In genomic region chr2:233379034-233379433, GRCh38 we compare ENCODE assay signal across 27 cellular contexts. TPM values are rescaled to one million over a fixed set of nuclear protein-coding genes. Genes with fewer than 3 reads are reported as not detected.
A peak's percentile ranks its signal among the peaks of the same experiment; 100 is the strongest.
DNase-seq lines count a peak whose midpoint lies in the region; ATAC-seq and TF ChIP-seq lines count a peak whose summit lies in the region.
"Had no signal": no experiment of that assay in that cellular context is flagged by ENCODE, and none has a peak within 500 bp of the region (broad histone marks: within the 10 kb centered on the region; RNA-seq: fewer than 3 reads in every experiment).

No MANE protein-coding gene starts in this region.

- H3K4me1 ChIP-seq in thyroid gland, result peaks cover 23 to 24% of the 10 kb centered on the region in 2 donors
- peaks cover 0 to under 1% (median 0%) of the 10 kb centered on the region in 4 donors for H3K4me1 ChIP-seq in esophagus muscularis mucosa
- H3K4me1 ChIP-seq in mucosa of descending colon (ENCODE audit: low read depth), result peaks cover 19% of the 10 kb centered on the region
- H3K4me1 ChIP-seq: adrenal gland, tibial nerve had no signal

- TF ChIP-seq EP300 in esophagus muscularis mucosa (IDR thresholded peaks at IDR 0.05), result no peak

- H3F3A ChIP-seq in SU-DHL-6 (ENCODE audit: insufficient read depth), result peaks cover 15% of the 10 kb centered on the region; the same call in 1 of the 2 replicates

- peak overlapping the region; percentile 46 for H3K27ac Mint-ChIP-seq in stimulated activated naive CD8-positive, alpha-beta T cell treated with anti-CD3 and anti-CD28 coated beads, Interleukin-15, Interleukin-2, amounts not matched to agents 100 ng/mL and 50 ng/mL, for 24 hours
- H3K27ac Mint-ChIP-seq in memory B cell, result peak overlapping the region; percentile 87
- H3K27ac Mint-ChIP-seq: activated T-helper 2 cell treated with anti-CD3 and anti-CD28 coated beads, Interferon-gamma antibody, Interleukin-2, Interleukin-4, amounts not matched to agents 10 μg/mL and 5 μg/mL and 100 μg/mL, durations not matched to agents 14 hours and 24 hours and 36 hours; HFFc6; nephron had no signal

- H3K36me3 ChIP-seq in SU-DHL-6 (ENCODE audit: low read length) (no peaks in the 10 kb centered on the region), thyroid gland (no peaks in the 10 kb centered on the region), esophagus muscularis mucosa (peaks cover 0 to 4% (median 2%) of the 10 kb centered on the region in 4 donors), mucosa of descending colon (ENCODE audit: low read depth) (no peaks in the 10 kb centered on the region)
- H3K36me3 ChIP-seq: adrenal gland, right lobe of liver had no signal

- no peaks in the 10 kb centered on the region for H3K79me2 ChIP-seq in SU-DHL-6 (ENCODE audit: insufficient read depth, low read length)

- H3K4me1 Mint-ChIP-seq in stimulated activated naive CD8-positive, alpha-beta T cell treated with anti-CD3 and anti-CD28 coated beads, Interleukin-15, Interleukin-2, amounts not matched to agents 100 ng/mL and 50 ng/mL, for 24 hours (ENCODE audit: low read depth), result peaks cover 73% of the 10 kb centered on the region
- peaks cover 45% of the 10 kb centered on the region for H3K4me1 Mint-ChIP-seq in memory B cell

- H3K9me3 ChIP-seq in SU-DHL-6 (ENCODE audit: insufficient read depth, low read length), result no peaks in the 10 kb centered on the region
- no peaks in the 10 kb centered on the region for H3K9me3 ChIP-seq in thyroid gland
- H3K9me3 ChIP-seq in esophagus muscularis mucosa, result no peaks in the 10 kb centered on the region
- H3K9me3 ChIP-seq in mucosa of descending colon, result no peaks in the 10 kb centered on the region
- H3K9me3 ChIP-seq: adrenal gland, right lobe of liver, stomach, tibial nerve had no signal

- H3K9ac ChIP-seq in SU-DHL-6 (ENCODE audit: low read length), result no peak overlapping the region
- H3K9ac ChIP-seq: KMS-11 had no signal

- no peaks in the 10 kb centered on the region; the same call in 1 of the 2 replicates for H4K20me1 ChIP-seq in SU-DHL-6 (ENCODE audit: low read depth, low read length)

- DNase-seq in stimulated activated naive CD8-positive, alpha-beta T cell treated with anti-CD3 and anti-CD28 coated beads, Interleukin-15, Interleukin-2, amounts not matched to agents 100 U/mL and 50 U/mL, for 24 hours, result no peak
- DNase-seq in memory B cell (ENCODE audit: low spot score in 2 of 2) (no peak), thyroid gland (no peak), hippocampal formation (lab: John Stamatoyannopoulos, UW) (no peak), esophagus muscularis mucosa (ENCODE audit: extremely low spot score) (no peak), mucosa of descending colon (no peak)
- DNase-seq: activated CD4-positive, alpha-beta T cell treated with anti-CD3 and anti-CD28 coated beads for 4 hours; adrenal gland; effector memory CD4-positive, alpha-beta T cell; foreskin keratinocyte; HFFc6; mesendoderm; NCI-H146; NCI-H510A; right lobe of liver; stimulated activated CD4-positive, alpha-beta T cell treated with anti-CD3 and anti-CD28 coated beads, Interleukin-12 subunit alpha, Interleukin-12 subunit beta, amount 100 ng/mL, for 4 hours; stimulated activated CD4-positive, alpha-beta T cell treated with anti-CD3 and anti-CD28 coated beads, Interleukin-4, amount 100 ng/mL, for 4 hours; stomach; T-helper 1 cell had no signal

- no peaks in the 10 kb centered on the region for H3K9me2 ChIP-seq in SU-DHL-6 (replicated peaks; ENCODE audit: insufficient read depth, low read length)

- H3K27me3 Mint-ChIP-seq in stimulated activated naive CD8-positive, alpha-beta T cell treated with anti-CD3 and anti-CD28 coated beads, Interleukin-15, Interleukin-2, amounts not matched to agents 100 ng/mL and 50 ng/mL, for 24 hours, result no peaks in the 10 kb centered on the region
- no peaks in the 10 kb centered on the region for H3K27me3 Mint-ChIP-seq in memory B cell
- H3K27me3 Mint-ChIP-seq: brain had no signal

- H3K27ac ChIP-seq in SU-DHL-6 (ENCODE audit: low read depth, low read length) (peak overlapping the region; percentile 48; the same call in 1 of the 2 replicates), thyroid gland (peak overlapping the region in 2 of 3 donors; percentile 11 to 13), esophagus muscularis mucosa (replicated peaks in 1 of 4) (no peak overlapping the region)
- H3K27ac ChIP-seq: adrenal gland, foreskin keratinocyte, KMS-11, right lobe of liver, stomach, tibial nerve had no signal

- no peak overlapping the region for H3K4me3 ChIP-seq in SU-DHL-6 (ENCODE audit: insufficient read depth, low read length, poor library complexity, severe bottlenecking)
- no peak overlapping the region for H3K4me3 ChIP-seq in thyroid gland (replicated peaks in 1 of 3)
- no peak overlapping the region for H3K4me3 ChIP-seq in esophagus muscularis mucosa
- H3K4me3 ChIP-seq in mucosa of descending colon, result no peak overlapping the region
- H3K4me3 ChIP-seq: adrenal gland, right lobe of liver, stomach, tibial nerve had no signal

- peaks cover 50% of the 10 kb centered on the region for H3K36me3 Mint-ChIP-seq in stimulated activated naive CD8-positive, alpha-beta T cell treated with anti-CD3 and anti-CD28 coated beads, Interleukin-15, Interleukin-2, amounts not matched to agents 100 ng/mL and 50 ng/mL, for 24 hours (ENCODE audit: low read depth)
- peaks cover 16% of the 10 kb centered on the region for H3K36me3 Mint-ChIP-seq in memory B cell

- no peaks in the 10 kb centered on the region for H3K27me3 ChIP-seq in SU-DHL-6 (ENCODE audit: low read length)
- no peaks in the 10 kb centered on the region for H3K27me3 ChIP-seq in thyroid gland
- no peaks in the 10 kb centered on the region for H3K27me3 ChIP-seq in esophagus muscularis mucosa
- H3K27me3 ChIP-seq: adrenal gland, foreskin keratinocyte, right lobe of liver, stomach, tibial nerve had no signal

- no peak overlapping the region for H3K4me2 ChIP-seq in SU-DHL-6 (ENCODE audit: low read depth, low read length, poor library complexity, severe bottlenecking)
- H3K4me2 ChIP-seq: KMS-11 had no signal

- H2AFZ ChIP-seq in SU-DHL-6 (ENCODE audit: low read depth, low read length, severe bottlenecking), result no peak overlapping the region

- WGBS in thyroid gland, 2 donors, result 86 to 87% methylated on average over 6 of the region's 6 CpGs
- WGBS in esophagus muscularis mucosa, result 92% methylated on average over 6 of the region's 6 CpGs

- H3K4me3 Mint-ChIP-seq in stimulated activated naive CD8-positive, alpha-beta T cell treated with anti-CD3 and anti-CD28 coated beads, Interleukin-15, Interleukin-2, amounts not matched to agents 100 ng/mL and 50 ng/mL, for 24 hours, result no peak overlapping the region
- H3K4me3 Mint-ChIP-seq in memory B cell, result peak overlapping the region; percentile 25
- H3K4me3 Mint-ChIP-seq: brain, CD14-positive monocyte, HFFc6, nephron had no signal

- no peak for ATAC-seq in stimulated activated naive CD8-positive, alpha-beta T cell treated with anti-CD3 and anti-CD28 coated beads, Interleukin-15, Interleukin-2, amounts not matched to agents 100 U/mL and 50 U/mL, for 24 hours
- no peak for ATAC-seq in memory B cell (ENCODE audit: low read depth)
- ATAC-seq in mucosa of descending colon, result no peak
- ATAC-seq: foreskin keratinocyte, right lobe of liver had no signal

- TF ChIP-seq POLR2A in thyroid gland (IDR thresholded peaks at IDR 0.05), result no peak
- TF ChIP-seq POLR2A in esophagus muscularis mucosa (IDR thresholded peaks at IDR 0.05; ENCODE audit: low read depth), result no peak

- TF ChIP-seq CTCF in SU-DHL-6 (IDR thresholded peaks at IDR 0.05; ENCODE audit: insufficient read depth, low read length, poor library complexity, severe bottlenecking), result no peak
- no peak for TF ChIP-seq CTCF in thyroid gland (IDR thresholded peaks at IDR 0.05)
- TF ChIP-seq CTCF in esophagus muscularis mucosa (IDR thresholded peaks at IDR 0.05), result no peak
- TF ChIP-seq CTCF in mucosa of descending colon (IDR thresholded peaks at IDR 0.05), result no peak

- no peaks in the 10 kb centered on the region for H3K9me3 Mint-ChIP-seq in stimulated activated naive CD8-positive, alpha-beta T cell treated with anti-CD3 and anti-CD28 coated beads, Interleukin-15, Interleukin-2, amounts not matched to agents 100 ng/mL and 50 ng/mL, for 24 hours
- no peaks in the 10 kb centered on the region for H3K9me3 Mint-ChIP-seq in memory B cell
- H3K9me3 Mint-ChIP-seq: activated T-helper 2 cell treated with anti-CD3 and anti-CD28 coated beads, Interferon-gamma antibody, Interleukin-2, Interleukin-4, amounts not matched to agents 10 μg/mL and 5 μg/mL and 100 μg/mL, durations not matched to agents 14 hours and 24 hours and 36 hours; brain; CD14-positive monocyte; HFFc6; nephron had no signal

- intact Hi-C loops in thyroid gland (cut with DNase I) (no loop called here), esophagus muscularis mucosa (cut with DNase I) (no loop called here), mucosa of descending colon (cut with DNase I, micrococcal nuclease) (no loop called here)

RNA-seq across cellular contexts. Expression of gene DGKD, which starts 24.7 kb away (rescaled TPM):
- total RNA-seq in thyroid gland (10 to 100 TPM; 22.3 to 71.7 (median 27.3) TPM), esophagus muscularis mucosa (10 to 100 TPM; 11.6 to 16.1 (median 13.3) TPM), mucosa of descending colon (100 to 1,000 TPM in 2 of 3 donors, 10 to 100 TPM in 1; 81.8 to 159 (median 102) TPM)

Comparison
In these comparisons a context has a peak if more than half of its experiments do, and no peak if none do; other contexts are left out.
1. H3K27ac ChIP-seq: peak in SU-DHL-6 (single experiment) and thyroid gland (2 of 3); none in esophagus muscularis mucosa (0 of 4).